2 cellular contexts compared by ENCODE assay signal in the genomic region with DNA sequence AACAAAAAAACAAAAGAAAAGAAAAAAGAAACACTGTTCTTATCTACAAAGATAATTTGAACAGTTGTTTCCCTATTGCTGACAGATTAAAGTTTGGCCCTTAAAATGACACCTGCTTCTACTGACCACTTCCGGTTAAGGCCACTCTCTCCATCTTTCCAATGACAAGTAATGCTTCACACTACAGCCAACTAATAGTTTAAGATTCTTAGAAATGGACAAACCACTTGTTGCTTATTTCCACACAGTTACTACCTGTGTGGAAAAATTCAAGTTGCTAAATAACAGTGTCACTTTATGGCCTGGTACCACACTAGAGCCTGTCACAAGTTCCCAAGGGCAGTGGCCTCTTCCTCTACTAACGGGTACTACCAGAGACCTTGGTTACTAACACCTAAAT.
TF ChIP-seq lines count a peak whose summit lies in the region.

No MANE protein-coding gene starts in this region.

TF ChIP-seq in HEK293, 187 proteins besides CTCF, POLR2A, EP300 and RAD21:
- TF ChIP-seq SCRT2 (tag by site-specific recombination; IDR thresholded peaks at IDR 0.05) (peak; percentile 71), SCRT1 (tag by site-specific recombination; IDR thresholded peaks at IDR 0.05; ENCODE audit: borderline replicate concordance) (peak; percentile 61; the same call in 1 of the 2 replicates), ZNF394 (tag by site-specific recombination; IDR thresholded peaks at IDR 0.05; ENCODE audit: borderline replicate concordance) (no peak)
- TF ChIP-seq, protein P1, sequence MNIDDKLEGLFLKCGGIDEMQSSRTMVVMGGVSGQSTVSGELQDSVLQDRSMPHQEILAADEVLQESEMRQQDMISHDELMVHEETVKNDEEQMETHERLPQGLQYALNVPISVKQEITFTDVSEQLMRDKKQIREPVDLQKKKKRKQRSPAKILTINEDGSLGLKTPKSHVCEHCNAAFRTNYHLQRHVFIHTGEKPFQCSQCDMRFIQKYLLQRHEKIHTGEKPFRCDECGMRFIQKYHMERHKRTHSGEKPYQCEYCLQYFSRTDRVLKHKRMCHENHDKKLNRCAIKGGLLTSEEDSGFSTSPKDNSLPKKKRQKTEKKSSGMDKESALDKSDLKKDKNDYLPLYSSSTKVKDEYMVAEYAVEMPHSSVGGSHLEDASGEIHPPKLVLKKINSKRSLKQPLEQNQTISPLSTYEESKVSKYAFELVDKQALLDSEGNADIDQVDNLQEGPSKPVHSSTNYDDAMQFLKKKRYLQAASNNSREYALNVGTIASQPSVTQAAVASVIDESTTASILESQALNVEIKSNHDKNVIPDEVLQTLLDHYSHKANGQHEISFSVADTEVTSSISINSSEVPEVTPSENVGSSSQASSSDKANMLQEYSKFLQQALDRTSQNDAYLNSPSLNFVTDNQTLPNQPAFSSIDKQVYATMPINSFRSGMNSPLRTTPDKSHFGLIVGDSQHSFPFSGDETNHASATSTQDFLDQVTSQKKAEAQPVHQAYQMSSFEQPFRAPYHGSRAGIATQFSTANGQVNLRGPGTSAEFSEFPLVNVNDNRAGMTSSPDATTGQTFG (tag by site-specific recombination; IDR thresholded peaks at IDR 0.05; ENCODE audit: borderline replicate concordance) = no peak

TF ChIP-seq in GM12878, 131 proteins besides CTCF, POLR2A, EP300 and RAD21:
- TF ChIP-seq PAX5 (IDR thresholded peaks at IDR 0.05; ENCODE audit: borderline replicate concordance, low read depth, low read length) = no peak
- no peak for TF ChIP-seq TAF1 (IDR thresholded peaks at IDR 0.05; ENCODE audit: borderline replicate concordance, low read depth, low read length)
- no peak for TF ChIP-seq RELA (IDR thresholded peaks at IDR 0.05; ENCODE audit: borderline replicate concordance, partially characterized antibody)
- no peak for TF ChIP-seq CREM (IDR thresholded peaks at IDR 0.05; ENCODE audit: low read depth)
- no peak for TF ChIP-seq ZSCAN29 (IDR thresholded peaks at IDR 0.05)
- TF ChIP-seq, protein P2, sequence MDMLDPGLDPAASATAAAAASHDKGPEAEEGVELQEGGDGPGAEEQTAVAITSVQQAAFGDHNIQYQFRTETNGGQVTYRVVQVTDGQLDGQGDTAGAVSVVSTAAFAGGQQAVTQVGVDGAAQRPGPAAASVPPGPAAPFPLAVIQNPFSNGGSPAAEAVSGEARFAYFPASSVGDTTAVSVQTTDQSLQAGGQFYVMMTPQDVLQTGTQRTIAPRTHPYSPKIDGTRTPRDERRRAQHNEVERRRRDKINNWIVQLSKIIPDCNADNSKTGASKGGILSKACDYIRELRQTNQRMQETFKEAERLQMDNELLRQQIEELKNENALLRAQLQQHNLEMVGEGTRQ (IDR thresholded peaks at IDR 0.05; ENCODE audit: borderline replicate concordance, low read depth, low read length) = no peak
- TF ChIP-seq, protein P3, sequence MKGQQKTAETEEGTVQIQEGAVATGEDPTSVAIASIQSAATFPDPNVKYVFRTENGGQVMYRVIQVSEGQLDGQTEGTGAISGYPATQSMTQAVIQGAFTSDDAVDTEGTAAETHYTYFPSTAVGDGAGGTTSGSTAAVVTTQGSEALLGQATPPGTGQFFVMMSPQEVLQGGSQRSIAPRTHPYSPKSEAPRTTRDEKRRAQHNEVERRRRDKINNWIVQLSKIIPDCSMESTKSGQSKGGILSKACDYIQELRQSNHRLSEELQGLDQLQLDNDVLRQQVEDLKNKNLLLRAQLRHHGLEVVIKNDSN (IDR thresholded peaks at IDR 0.05; ENCODE audit: borderline replicate concordance, extremely low read length, insufficient read depth, low read depth, low read length) = no peak
- TF ChIP-seq, protein P4, sequence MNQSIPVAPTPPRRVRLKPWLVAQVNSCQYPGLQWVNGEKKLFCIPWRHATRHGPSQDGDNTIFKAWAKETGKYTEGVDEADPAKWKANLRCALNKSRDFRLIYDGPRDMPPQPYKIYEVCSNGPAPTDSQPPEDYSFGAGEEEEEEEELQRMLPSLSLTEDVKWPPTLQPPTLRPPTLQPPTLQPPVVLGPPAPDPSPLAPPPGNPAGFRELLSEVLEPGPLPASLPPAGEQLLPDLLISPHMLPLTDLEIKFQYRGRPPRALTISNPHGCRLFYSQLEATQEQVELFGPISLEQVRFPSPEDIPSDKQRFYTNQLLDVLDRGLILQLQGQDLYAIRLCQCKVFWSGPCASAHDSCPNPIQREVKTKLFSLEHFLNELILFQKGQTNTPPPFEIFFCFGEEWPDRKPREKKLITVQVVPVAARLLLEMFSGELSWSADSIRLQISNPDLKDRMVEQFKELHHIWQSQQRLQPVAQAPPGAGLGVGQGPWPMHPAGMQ (IDR thresholded peaks at IDR 0.05; ENCODE audit: borderline replicate concordance) = no peak
- TF ChIP-seq CHD2 (IDR thresholded peaks at IDR 0.05; ENCODE audit: borderline replicate concordance, low read depth, low read length) = no peak
- no peak for TF ChIP-seq YBX1 (IDR thresholded peaks at IDR 0.05)
- no peak for TF ChIP-seq NR2F1 (conservative IDR thresholded peaks at IDR 0.05)
- no peak for TF ChIP-seq ESRRA (IDR thresholded peaks at IDR 0.05; ENCODE audit: low read length)
- TF ChIP-seq, protein P5, sequence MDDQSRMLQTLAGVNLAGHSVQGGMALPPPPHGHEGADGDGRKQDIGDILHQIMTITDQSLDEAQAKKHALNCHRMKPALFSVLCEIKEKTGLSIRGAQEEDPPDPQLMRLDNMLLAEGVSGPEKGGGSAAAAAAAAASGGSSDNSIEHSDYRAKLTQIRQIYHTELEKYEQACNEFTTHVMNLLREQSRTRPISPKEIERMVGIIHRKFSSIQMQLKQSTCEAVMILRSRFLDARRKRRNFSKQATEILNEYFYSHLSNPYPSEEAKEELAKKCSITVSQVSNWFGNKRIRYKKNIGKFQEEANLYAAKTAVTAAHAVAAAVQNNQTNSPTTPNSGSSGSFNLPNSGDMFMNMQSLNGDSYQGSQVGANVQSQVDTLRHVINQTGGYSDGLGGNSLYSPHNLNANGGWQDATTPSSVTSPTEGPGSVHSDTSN (IDR thresholded peaks at IDR 0.05; ENCODE audit: insufficient replicate concordance, low read depth, low read length) = no peak
- no peak for TF ChIP-seq ATF7 (IDR thresholded peaks at IDR 0.05; ENCODE audit: low read depth)
- no peak for TF ChIP-seq LARP7 (IDR thresholded peaks at IDR 0.05)
- TF ChIP-seq SRF (IDR thresholded peaks at IDR 0.05; ENCODE audit: low read depth in 2 of 2, low read length in 2 of 2) = no peak
- no peak for TF ChIP-seq KLF5 (IDR thresholded peaks at IDR 0.05; ENCODE audit: partially characterized antibody)
- TF ChIP-seq, protein P6, sequence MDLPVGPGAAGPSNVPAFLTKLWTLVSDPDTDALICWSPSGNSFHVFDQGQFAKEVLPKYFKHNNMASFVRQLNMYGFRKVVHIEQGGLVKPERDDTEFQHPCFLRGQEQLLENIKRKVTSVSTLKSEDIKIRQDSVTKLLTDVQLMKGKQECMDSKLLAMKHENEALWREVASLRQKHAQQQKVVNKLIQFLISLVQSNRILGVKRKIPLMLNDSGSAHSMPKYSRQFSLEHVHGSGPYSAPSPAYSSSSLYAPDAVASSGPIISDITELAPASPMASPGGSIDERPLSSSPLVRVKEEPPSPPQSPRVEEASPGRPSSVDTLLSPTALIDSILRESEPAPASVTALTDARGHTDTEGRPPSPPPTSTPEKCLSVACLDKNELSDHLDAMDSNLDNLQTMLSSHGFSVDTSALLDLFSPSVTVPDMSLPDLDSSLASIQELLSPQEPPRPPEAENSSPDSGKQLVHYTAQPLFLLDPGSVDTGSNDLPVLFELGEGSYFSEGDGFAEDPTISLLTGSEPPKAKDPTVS (IDR thresholded peaks at IDR 0.05; ENCODE audit: low read depth, low read length) = no peak
- TF ChIP-seq FOS (IDR thresholded peaks at IDR 0.05; ENCODE audit: borderline replicate concordance, extremely low read depth, insufficient read length) = no peak
